In genomic region chr1:52963101-52963500, GRCh38 we compare ENCODE assay signal across 29 cellular contexts.
"Had no signal": no experiment of that assay in that cellular context is flagged by ENCODE, and none has a peak within 500 bp of the region (broad histone marks: within the 10 kb centered on the region; RNA-seq: fewer than 3 reads in every experiment).

No MANE protein-coding gene starts in this region.

- H3K4me3 Mint-ChIP-seq: natural killer cell; nephron progenitor cell; neural crest cell; stimulated activated effector memory CD8-positive, alpha-beta T cell treated with anti-CD3 and anti-CD28 coated beads, Interleukin-12 subunit alpha, Interleukin-12 subunit beta, amount 100 ng/mL, for 72 hours; stimulated activated naive B cell treated with anti-CD40 and anti-IgM and Interleukin-4, amounts not matched to agents 10 μg/mL and 1 μg/mL and 100 μg/mL, for 72 hours; stimulated activated naive CD8-positive, alpha-beta T cell treated with anti-CD3 and anti-CD28 coated beads, Interleukin-15, Interleukin-2, amounts not matched to agents 100 ng/mL and 50 ng/mL, for 24 hours had no signal

- H3K27ac ChIP-seq: neutrophil, parathyroid adenoma, psoas muscle, right lobe of liver, sigmoid colon, stomach, thoracic aorta, thyroid gland, tibial nerve, upper lobe of left lung, vagina had no signal

- DNase-seq: natural killer cell; nephron progenitor cell; nucleus accumbens; posterior cingulate gyrus; psoas muscle; right cardiac atrium; right lobe of liver; sigmoid colon; small intestine; stimulated activated CD4-positive, alpha-beta T cell treated with anti-CD3 and anti-CD28 coated beads, Interleukin-15, amount 100 ng/mL, for 24 hours; stimulated activated CD4-positive, alpha-beta T cell treated with anti-CD3 and anti-CD28 coated beads, Interleukin-2, amount 100 ng/mL, for 24 hours; stimulated activated CD4-positive, alpha-beta T cell treated with anti-CD3 and anti-CD28 coated beads, Interleukin-2, amount 100 ng/mL, for 48 hours; stimulated activated CD4-positive, alpha-beta T cell treated with anti-CD3 and anti-CD28 coated beads, Interleukin-4, amount 100 ng/mL, for 24 hours; stimulated activated naive B cell treated with anti-CD40 and anti-IgM and Interleukin-4, amounts not matched to agents 10 μg/mL and 1 μg/mL and 100 μg/mL, for 72 hours; stimulated activated naive CD4-positive, alpha-beta T cell treated with Interleukin-2 at 50 U/mL for 16 hours; stomach; thyroid gland; trophoblast cell; upper lobe of left lung had no signal

- H3K36me3 Mint-ChIP-seq: natural killer cell had no signal

- ATAC-seq: natural killer cell; psoas muscle; right cardiac atrium; right lobe of liver; stimulated activated effector memory CD8-positive, alpha-beta T cell treated with anti-CD3 and anti-CD28 coated beads, Interleukin-12 subunit alpha, Interleukin-12 subunit beta, amount 100 ng/mL, for 72 hours; stimulated activated naive B cell treated with anti-CD40 and anti-IgM and Interleukin-4, amounts not matched to agents 10 μg/mL and 1 μg/mL and 100 μg/mL, for 72 hours had no signal

- H3K4me1 ChIP-seq: parathyroid adenoma, psoas muscle, right lobe of liver, sigmoid colon, stomach, thyroid gland, tibial nerve, upper lobe of left lung, vagina had no signal

- H3K9ac ChIP-seq: parathyroid adenoma had no signal

- H3K79me2 ChIP-seq: parathyroid adenoma had no signal

- H3K4me3 ChIP-seq: psoas muscle, right lobe of liver, sigmoid colon, stomach, thoracic aorta, thyroid gland, tibial nerve, upper lobe of left lung, vagina had no signal

- H3K9me3 ChIP-seq: neutrophil, psoas muscle, right lobe of liver, sigmoid colon, stomach, thoracic aorta, thyroid gland, tibial nerve, upper lobe of left lung, vagina had no signal

- H3K27me3 Mint-ChIP-seq: progenitor cell of endocrine pancreas; stimulated activated naive B cell treated with anti-CD40 and anti-IgM and Interleukin-4, amounts not matched to agents 10 μg/mL and 1 μg/mL and 100 μg/mL, for 72 hours; stimulated activated naive CD8-positive, alpha-beta T cell treated with anti-CD3 and anti-CD28 coated beads, Interleukin-15, Interleukin-2, amounts not matched to agents 100 ng/mL and 50 ng/mL, for 24 hours had no signal

- H3K27ac Mint-ChIP-seq: natural killer cell; nephron progenitor cell; progenitor cell of endocrine pancreas; stimulated activated effector memory CD8-positive, alpha-beta T cell treated with anti-CD3 and anti-CD28 coated beads, Interleukin-12 subunit alpha, Interleukin-12 subunit beta, amount 100 ng/mL, for 72 hours; stimulated activated naive B cell treated with anti-CD40 and anti-IgM and Interleukin-4, amounts not matched to agents 10 μg/mL and 1 μg/mL and 100 μg/mL, for 72 hours; stimulated activated naive CD8-positive, alpha-beta T cell treated with anti-CD3 and anti-CD28 coated beads, Interleukin-15, Interleukin-2, amounts not matched to agents 100 ng/mL and 50 ng/mL, for 24 hours had no signal

- H3K9me3 Mint-ChIP-seq: natural killer cell; nephron progenitor cell; neural crest cell; stimulated activated effector memory CD8-positive, alpha-beta T cell treated with anti-CD3 and anti-CD28 coated beads, Interleukin-12 subunit alpha, Interleukin-12 subunit beta, amount 100 ng/mL, for 72 hours; stimulated activated naive B cell treated with anti-CD40 and anti-IgM and Interleukin-4, amounts not matched to agents 10 μg/mL and 1 μg/mL and 100 μg/mL, for 72 hours; stimulated activated naive CD8-positive, alpha-beta T cell treated with anti-CD3 and anti-CD28 coated beads, Interleukin-15, Interleukin-2, amounts not matched to agents 100 ng/mL and 50 ng/mL, for 24 hours had no signal

- H3K4me1 Mint-ChIP-seq: natural killer cell; nephron progenitor cell; neural crest cell; stimulated activated effector memory CD8-positive, alpha-beta T cell treated with anti-CD3 and anti-CD28 coated beads, Interleukin-12 subunit alpha, Interleukin-12 subunit beta, amount 100 ng/mL, for 72 hours; stimulated activated naive B cell treated with anti-CD40 and anti-IgM and Interleukin-4, amounts not matched to agents 10 μg/mL and 1 μg/mL and 100 μg/mL, for 72 hours had no signal

- H2AFZ ChIP-seq: parathyroid adenoma had no signal

- FAIRE-seq: small intestine, urothelium cell line had no signal

- H3K27me3 ChIP-seq: neutrophil, right lobe of liver, sigmoid colon, stomach, thyroid gland, tibial nerve, upper lobe of left lung, vagina had no signal

- H3K36me3 ChIP-seq: thoracic aorta, thyroid gland had no signal
